In the genomic region with DNA sequence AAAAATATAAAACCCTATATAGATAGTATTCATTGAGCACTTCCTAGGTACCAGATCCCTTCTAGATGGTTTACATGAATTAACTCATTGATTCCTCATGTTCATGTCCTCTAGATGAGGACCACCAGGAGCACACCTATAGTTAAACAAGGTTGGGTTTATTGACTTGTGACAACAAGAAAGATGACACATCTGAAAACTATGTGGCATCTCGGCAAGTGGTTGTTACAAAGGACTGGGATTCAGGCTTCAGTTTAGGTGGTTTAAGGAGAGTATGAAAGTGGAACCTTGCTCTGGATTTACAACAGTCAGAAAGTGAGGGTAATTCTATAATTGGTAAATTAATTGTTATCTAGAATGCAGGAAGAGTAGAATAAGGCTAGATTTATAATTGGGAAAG, we compare ENCODE assay signal across 21 cellular contexts.
A peak's percentile ranks its signal among the peaks of the same experiment; 100 is the strongest.
DNase-seq lines count a peak whose midpoint lies in the region; ATAC-seq and TF ChIP-seq lines count a peak whose summit lies in the region.
"Had no signal": no experiment of that assay in that cellular context is flagged by ENCODE, and none has a peak within 500 bp of the region (broad histone marks: within the 10 kb centered on the region; RNA-seq: fewer than 3 reads in every experiment).

No MANE protein-coding gene starts in this region.

- no peak for ATAC-seq in right cardiac atrium
- no peak for ATAC-seq in GM19035 (IDR thresholded peaks at IDR 0.05; ENCODE audit: unreplicated experiment)
- ATAC-seq: GM12878 had no signal

- H3K27ac ChIP-seq in right atrium auricular region (peak overlapping the region; percentile 67 to 69), right cardiac atrium (ENCODE audit: low read length) (no peak overlapping the region)
- H3K27ac ChIP-seq: PC-9 had no signal

- no peaks in the 10 kb centered on the region for H3K27me3 ChIP-seq in right atrium auricular region
- no peaks in the 10 kb centered on the region for H3K27me3 ChIP-seq in right cardiac atrium (ENCODE audit: control insufficient read depth, insufficient read depth)
- H3K27me3 ChIP-seq: BE2C had no signal

- intact Hi-C loops in right cardiac atrium (cut with DNase I): no loop called here

- 54% methylated on average over 1 of the region's 1 CpG for WGBS in right cardiac atrium

- no peak overlapping the region for H3K4me3 ChIP-seq in right atrium auricular region
- H3K4me3 ChIP-seq in right cardiac atrium (ENCODE audit: low read length): no peak overlapping the region
- H3K4me3 ChIP-seq: GM12878, PC-9 had no signal

- TF ChIP-seq CTCF in right atrium auricular region (IDR thresholded peaks at IDR 0.05): no peak

- H3K4me1 ChIP-seq in right atrium auricular region (no peaks in the 10 kb centered on the region), right cardiac atrium (ENCODE audit: control insufficient read depth, insufficient read depth, low read length) (no peaks in the 10 kb centered on the region)
- H3K4me1 ChIP-seq: BE2C, Caco-2 had no signal

- H3K36me3 ChIP-seq in right atrium auricular region: no peaks in the 10 kb centered on the region
- H3K36me3 ChIP-seq: BE2C had no signal

- DNase-seq in right atrium auricular region (ENCODE audit: low spot score) (no peak), right cardiac atrium (no peak), SW480 (ENCODE audit: low spot score) (peak; percentile 39), islet precursor cell (peak; percentile 71), NCI-H146 (lab: John Stamatoyannopoulos, UW) (no peak), NCI-H774 (lab: John Stamatoyannopoulos, UW) (no peak)
- DNase-seq in activated naive CD4-positive, alpha-beta T cell treated with anti-CD3 and anti-CD28 coated beads, Interleukin-2, amount 50 U/mL, for 16 hours: no peak
- DNase-seq: 8988T; BE2C; Caco-2; CD4-positive, CD25-positive, alpha-beta regulatory T cell; HFFc6; KG1; MV-4-11; NCI-H187; NCI-H2107; NCI-H2227 treated with DMSO at 0.1 percent for 48 hours; NCI-H510A treated with DMSO at 0.1 percent for 48 hours; PC-9 had no signal

- H3K9me3 ChIP-seq in right atrium auricular region (peaks cover 0 to 15% of the 10 kb centered on the region in 2 donors), right cardiac atrium (ENCODE audit: control insufficient read depth, low read length) (no peaks in the 10 kb centered on the region)
- H3K9me3 ChIP-seq: BE2C, Caco-2 had no signal

Comparison
In these comparisons a context has a peak if more than half of its experiments do, and no peak if none do; other contexts are left out.
1. DNase-seq: peak in SW480 (single experiment) and islet precursor cell (single experiment); none in right atrium auricular region (single experiment), right cardiac atrium (0 of 3), NCI-H146 (single experiment), activated naive CD4-positive, alpha-beta T cell treated with anti-CD3 and anti-CD28 coated beads, Interleukin-2, amount 50 U/mL, for 16 hours (single experiment) and NCI-H774 (single experiment).